23 cellular contexts compared by ENCODE assay signal in genomic region chr13:59094149-59094548, GRCh38.
"Had no signal": no experiment of that assay in that cellular context is flagged by ENCODE, and none has a peak within 500 bp of the region (broad histone marks: within the 10 kb centered on the region; RNA-seq: fewer than 3 reads in every experiment).

No MANE protein-coding gene starts in this region.

- H3K4me3 ChIP-seq: ascending aorta, cardiac muscle cell, dorsolateral prefrontal cortex, lung, prostate gland, skin epidermis, tibial artery, vagina had no signal

- H3K27ac ChIP-seq: ascending aorta, cardiac muscle cell, dorsolateral prefrontal cortex, prostate gland, skin epidermis, tibial artery, vagina, VCaP had no signal

- H3K36me3 ChIP-seq: ascending aorta, cardiac muscle cell, prostate gland, tibial artery, vagina had no signal

- H3K9me3 ChIP-seq: ascending aorta, prostate gland, tibial artery, vagina had no signal

- DNase-seq: activated CD4-positive, alpha-beta T cell treated with anti-CD3 and anti-CD28 coated beads for 1 hour; activated CD4-positive, alpha-beta T cell treated with anti-CD3 and anti-CD28 coated beads, Interleukin-2, amount 50 U/mL, for 4 hours; activated naive CD4-positive, alpha-beta T cell treated with anti-CD3 and anti-CD28 coated beads for 36 hours; activated naive CD8-positive, alpha-beta T cell treated with anti-CD3 and anti-CD28 coated beads, Interleukin-2, amount 50 U/mL, for 24 hours; dorsolateral prefrontal cortex; endodermal cell; erythroblast; left colon; midbrain; right cardiac atrium; stimulated activated CD4-positive, alpha-beta T cell treated with anti-CD3 and anti-CD28 coated beads, Interleukin-15, amount 100 ng/mL, for 24 hours; stimulated activated CD4-positive, alpha-beta T cell treated with anti-CD3 and anti-CD28 coated beads, Interleukin-4, amount 100 ng/mL, for 24 hours; stimulated activated naive CD4-positive, alpha-beta T cell; tibial artery had no signal

- H3K4me1 ChIP-seq: ascending aorta, prostate gland, tibial artery, vagina had no signal

- H3K27ac Mint-ChIP-seq: activated naive CD4-positive, alpha-beta T cell treated with anti-CD3 and anti-CD28 coated beads for 36 hours; activated naive CD8-positive, alpha-beta T cell treated with anti-CD3 and anti-CD28 coated beads, Interleukin-2, amount 50 U/mL, for 24 hours; activated T-helper 2 cell treated with anti-CD3 and anti-CD28 coated beads, Interferon-gamma antibody, Interleukin-2, Interleukin-4, amounts not matched to agents 10 μg/mL and 5 μg/mL and 100 μg/mL, durations not matched to agents 14 hours and 24 hours and 36 hours; endodermal cell had no signal

- H3K4me3 Mint-ChIP-seq: activated naive CD4-positive, alpha-beta T cell treated with anti-CD3 and anti-CD28 coated beads for 36 hours; activated naive CD8-positive, alpha-beta T cell treated with anti-CD3 and anti-CD28 coated beads, Interleukin-2, amount 50 U/mL, for 24 hours; endodermal cell had no signal

- ATAC-seq: activated naive CD8-positive, alpha-beta T cell treated with anti-CD3 and anti-CD28 coated beads, Interleukin-2, amount 50 U/mL, for 24 hours; left colon; right cardiac atrium had no signal

- H3K27me3 Mint-ChIP-seq: activated naive CD8-positive, alpha-beta T cell treated with anti-CD3 and anti-CD28 coated beads, Interleukin-2, amount 50 U/mL, for 24 hours had no signal

- FAIRE-seq: islet of Langerhans had no signal

- H3K27me3 ChIP-seq: ascending aorta, cardiac muscle cell, dorsolateral prefrontal cortex, tibial artery, vagina had no signal

- H3K9me3 Mint-ChIP-seq: activated naive CD4-positive, alpha-beta T cell treated with anti-CD3 and anti-CD28 coated beads for 36 hours; activated T-helper 2 cell treated with anti-CD3 and anti-CD28 coated beads, Interferon-gamma antibody, Interleukin-2, Interleukin-4, amounts not matched to agents 10 μg/mL and 5 μg/mL and 100 μg/mL, durations not matched to agents 14 hours and 24 hours and 36 hours; endodermal cell had no signal

- H3K4me1 Mint-ChIP-seq: activated naive CD8-positive, alpha-beta T cell treated with anti-CD3 and anti-CD28 coated beads, Interleukin-2, amount 50 U/mL, for 24 hours had no signal
